Comparison of ENCODE assay signal across 16 cellular contexts in genomic region chr13:20353973-20354372, GRCh38.
DNase-seq lines count a peak whose midpoint lies in the region; ATAC-seq and TF ChIP-seq lines count a peak whose summit lies in the region.
"Had no signal": no experiment of that assay in that cellular context is flagged by ENCODE, and none has a peak within 500 bp of the region (broad histone marks: within the 10 kb centered on the region; RNA-seq: fewer than 3 reads in every experiment).

No MANE protein-coding gene starts in this region.

- H3K27me3 ChIP-seq in Loucy (ENCODE audit: insufficient read depth, low read length, poor library complexity, severe bottlenecking), result no peaks in the 10 kb centered on the region
- H3K27me3 ChIP-seq: upper lobe of right lung had no signal

- H3K36me3 ChIP-seq in Loucy (ENCODE audit: insufficient read depth, low read length), result no peaks in the 10 kb centered on the region
- H3K36me3 ChIP-seq: upper lobe of right lung had no signal

- H3K9me3 ChIP-seq in Loucy (ENCODE audit: insufficient read depth, low read depth, low read length), result no peaks in the 10 kb centered on the region
- H3K9me3 ChIP-seq: upper lobe of right lung had no signal

- ATAC-seq in GM18873 (IDR thresholded peaks at IDR 0.05; ENCODE audit: low FRiP score, unreplicated experiment), result no peak
- ATAC-seq: effector memory CD8-positive, alpha-beta T cell; upper lobe of right lung had no signal

- no peaks in the 10 kb centered on the region for H3F3A ChIP-seq in Loucy (ENCODE audit: low read depth)

- no peaks in the 10 kb centered on the region for H4K20me1 ChIP-seq in Loucy (ENCODE audit: insufficient read depth, low read length, poor library complexity, severe bottlenecking)

- H3K4me1 ChIP-seq in Loucy (ENCODE audit: insufficient read depth, low read length, poor library complexity, severe bottlenecking), result no peaks in the 10 kb centered on the region

- no peak overlapping the region for H3K4me2 ChIP-seq in Loucy (ENCODE audit: low read depth, low read length, poor library complexity, severe bottlenecking)

- in situ Hi-C loops in astrocyte of the cerebellum (cut with HindIII; ENCODE audit: low sequenced_read_pairs), result no loop called here

- H3K9me2 ChIP-seq in Loucy (replicated peaks; ENCODE audit: low read depth, low read length), result no peaks in the 10 kb centered on the region

- no peak overlapping the region for H3K9ac ChIP-seq in Loucy (ENCODE audit: low read depth, low read length, poor library complexity, severe bottlenecking)

- H2AFZ ChIP-seq in Loucy (ENCODE audit: low read length), result no peak overlapping the region

- H3K4me3 ChIP-seq in Loucy (ENCODE audit: low read length, poor library complexity, severe bottlenecking) (no peak overlapping the region), astrocyte of the cerebellum (ENCODE audit: low read depth, low read length) (no peak overlapping the region)
- H3K4me3 ChIP-seq: SK-N-MC, upper lobe of right lung had no signal

- H3K79me2 ChIP-seq in Loucy (ENCODE audit: insufficient read depth, low read length), result no peaks in the 10 kb centered on the region

- DNase-seq in CD1c-positive myeloid dendritic cell (ENCODE audit: extremely low spot score) (peak; percentile 85), astrocyte of the cerebellum (ENCODE audit: low read depth) (no peak), kidney glomerular epithelial cell (lab: John Stamatoyannopoulos, UW) (peak; percentile 24), COLO668 (lab: John Stamatoyannopoulos, UW; ENCODE audit: unreplicated experiment) (no peak)
- DNase-seq in activated effector memory CD4-positive, alpha-beta T cell treated with Interleukin-2 at 50 U/mL for 16 hours, result no peak
- no peak for DNase-seq in activated CD4-positive, alpha-beta T cell treated with anti-CD3 and anti-CD28 coated beads, Interleukin-2, amount 50 U/mL, for 48 hours
- DNase-seq: activated naive CD4-positive, alpha-beta T cell treated with anti-CD3 and anti-CD28 coated beads, Interleukin-2, amount 10 ng/mL, durations not matched to agents 7 days and 5 days; CD4-positive, alpha-beta memory T cell; effector memory CD8-positive, alpha-beta T cell; H7; NCI-H1092; NCI-H524; upper lobe of right lung had no signal

- TF ChIP-seq CTCF in Loucy (conservative IDR thresholded peaks at IDR 0.05; ENCODE audit: low read length) (peak; percentile 34), astrocyte of the cerebellum (IDR thresholded peaks at IDR 0.05; ENCODE audit: low read depth, low read length, missing control alignments) (peak; percentile 10)

Comparison
In these comparisons a context has a peak if more than half of its experiments do, and no peak if none do; other contexts are left out.
1. DNase-seq: peak in CD1c-positive myeloid dendritic cell (single experiment) and kidney glomerular epithelial cell (single experiment); none in astrocyte of the cerebellum (single experiment), COLO668 (single experiment), activated effector memory CD4-positive, alpha-beta T cell treated with Interleukin-2 at 50 U/mL for 16 hours (single experiment) and activated CD4-positive, alpha-beta T cell treated with anti-CD3 and anti-CD28 coated beads, Interleukin-2, amount 50 U/mL, for 48 hours (0 of 2).